ENCODE assay signal across 8 cellular contexts in the genomic region with DNA sequence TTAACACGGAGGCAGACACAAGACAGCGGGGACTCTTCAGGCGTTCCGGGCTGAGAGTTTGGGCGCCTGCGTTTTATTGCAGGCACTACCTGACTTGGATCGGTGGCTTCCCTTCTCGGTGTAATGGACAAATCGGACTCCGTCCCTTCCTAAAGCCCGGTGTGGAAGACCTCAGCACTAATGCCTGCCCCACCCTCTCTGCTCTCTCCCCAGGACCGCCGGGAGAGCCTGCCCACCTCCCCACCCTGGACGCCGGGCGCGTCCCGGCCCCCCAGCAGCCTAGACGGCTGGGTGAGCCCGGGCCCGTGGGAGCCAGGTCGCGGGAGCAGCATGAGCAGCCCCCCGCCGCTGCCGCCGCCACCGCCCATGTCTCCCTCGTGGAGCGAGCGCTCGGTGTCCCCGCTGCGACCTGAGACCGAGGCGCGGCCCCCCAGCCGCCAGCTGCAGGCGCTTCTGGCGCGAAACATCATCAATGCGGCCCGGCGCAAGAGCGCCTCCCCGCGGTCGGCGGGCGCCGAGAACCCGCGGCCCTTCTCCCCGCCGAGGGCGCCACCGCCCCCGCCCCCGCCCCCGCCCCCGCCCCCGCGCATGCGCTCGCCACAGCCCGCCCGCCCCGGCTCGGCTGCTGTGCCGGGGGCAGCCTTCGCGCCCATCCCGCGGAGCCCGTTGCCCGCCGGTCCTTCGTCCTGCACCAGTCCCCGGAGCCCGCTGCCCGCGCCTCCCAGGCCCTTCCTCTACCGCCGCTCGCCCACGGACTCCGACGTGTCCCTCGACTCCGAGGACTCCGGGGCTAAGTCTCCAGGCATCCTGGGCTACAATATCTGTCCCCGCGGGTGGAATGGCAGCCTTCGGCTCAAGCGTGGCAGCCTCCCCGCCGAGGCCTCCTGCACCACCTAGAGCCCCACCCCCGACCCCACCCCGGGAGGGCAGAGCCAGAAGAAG. TPM values are rescaled to one million over a fixed set of nuclear protein-coding genes. Genes with fewer than 3 reads are reported as not detected.
DNase-seq lines count a peak whose midpoint lies in the region; ATAC-seq and TF ChIP-seq lines count a peak whose summit lies in the region.

No MANE protein-coding gene starts in this region.

- H3K27me3 ChIP-seq in lung (ENCODE audit: control insufficient read depth, insufficient read depth) = no peaks in the 10 kb centered on the region

- POLR2A ChIA-PET in activated CD4-positive, alpha-beta T cell treated with anti-CD3 and anti-CD28 coated beads for 36 hours (lab: Charles Lee) = interaction anchor here (0.6 to 0.8 kb wide), 3 partner anchors 26 to 346 kb away, joined by 3 to 11 read pairs (median 3); no protein-coding TSS in a partner anchor

- H3K36me3 Mint-ChIP-seq in activated CD4-positive, alpha-beta T cell treated with anti-CD3 and anti-CD28 coated beads for 36 hours (ENCODE audit: low read depth) = no peaks in the 10 kb centered on the region

- intact Hi-C loops in activated CD4-positive, alpha-beta T cell treated with anti-CD3 and anti-CD28 coated beads for 36 hours (cut with DNase I, micrococcal nuclease) = loop anchor here (1.0 to 5.0 kb wide), 9 partner anchors 32 to 299 kb away; partner anchors contain the start of genes IRGM (in 1 of the 2) and TCOF1 (in 1 of the 2)

- no peaks in the 10 kb centered on the region for H3K9me3 ChIP-seq in lung (ENCODE audit: control insufficient read depth in 2 of 2, insufficient read depth in 1 of 2, low read length in 1 of 2)

- H3K9me3 Mint-ChIP-seq in activated CD4-positive, alpha-beta T cell treated with anti-CD3 and anti-CD28 coated beads for 36 hours (ENCODE audit: low read depth) = no peaks in the 10 kb centered on the region

- DNase-seq in NK-92 treated with Interleukin-12 subunit alpha and Interleukin-12 subunit beta, amount 100 ng/mL, for 24 hours (lab: John Stamatoyannopoulos, UW) = peak; percentile 49
- DNase-seq in NK-92 (lab: John Stamatoyannopoulos, UW; ENCODE audit: unreplicated experiment) = no peak
- peak; percentile 54 for DNase-seq in NCI-H2196 treated with DMSO at 0.1 percent for 48 hours (lab: John Stamatoyannopoulos, UW; ENCODE audit: unreplicated experiment)
- peak; percentile 82 for DNase-seq in activated CD4-positive, alpha-beta T cell treated with anti-CD3 and anti-CD28 coated beads for 36 hours
- DNase-seq in dermis blood vessel endothelial cell = peak; percentile 74
- peak; percentile 63 for DNase-seq in lung (ENCODE audit: low spot score)
- DNase-seq in stimulated activated CD8-positive, alpha-beta memory T cell treated with anti-CD3 and anti-CD28 coated beads, Interleukin-12 subunit alpha, Interleukin-12 subunit beta, amount 100 ng/mL, for 1 hour (ENCODE audit: low read depth) = peak; percentile 55

- TF ChIP-seq CTCF in lung (IDR thresholded peaks at IDR 0.05; ENCODE audit: control extremely low read depth, extremely low read depth) = peak; percentile 37

- peaks cover 0 to 4% of the 10 kb centered on the region in 2 donors for H3K36me3 ChIP-seq in lung (ENCODE audit: control insufficient read depth in 2 of 2, insufficient read depth in 2 of 2, low read length in 2 of 2)

- CTCF ChIA-PET in activated CD4-positive, alpha-beta T cell treated with anti-CD3 and anti-CD28 coated beads for 36 hours (lab: Charles Lee) = interaction anchor here (0.6 to 4.4 kb wide), 12 partner anchors 9 to 556 kb away, joined by 3 to 33 read pairs (median 4); partner anchors contain the start of genes IRGM and RBM22

- H3K4me1 ChIP-seq in lung (ENCODE audit: control insufficient read depth in 2 of 2, insufficient read depth in 2 of 2, low read length in 2 of 2) = peaks cover 0 to 7% of the 10 kb centered on the region in 2 donors

- peak overlapping the region; percentile 24 for H3K4me3 ChIP-seq in lung

- no peak overlapping the region for H3K27ac Mint-ChIP-seq in activated CD4-positive, alpha-beta T cell treated with anti-CD3 and anti-CD28 coated beads for 36 hours

- 3 to 4% methylated on average over 47 to 99 of the region's 99 CpGs for WGBS in lung, 2 donors

- no peaks in the 10 kb centered on the region for H3K27me3 Mint-ChIP-seq in activated CD4-positive, alpha-beta T cell treated with anti-CD3 and anti-CD28 coated beads for 36 hours

- H3K4me3 Mint-ChIP-seq in activated CD4-positive, alpha-beta T cell treated with anti-CD3 and anti-CD28 coated beads for 36 hours = peak overlapping the region; percentile 63

- ATAC-seq in HG03025 (IDR thresholded peaks at IDR 0.05; ENCODE audit: low FRiP score, unreplicated experiment) (peak; percentile 70), lung (ENCODE audit: insufficient read depth, low FRiP score) (peak; percentile 61)
- peak; percentile 82 for ATAC-seq in activated CD4-positive, alpha-beta T cell treated with anti-CD3 and anti-CD28 coated beads for 36 hours

- H3K4me1 Mint-ChIP-seq in activated CD4-positive, alpha-beta T cell treated with anti-CD3 and anti-CD28 coated beads for 36 hours = no peaks in the 10 kb centered on the region

- H3K27ac ChIP-seq in lung (ENCODE audit: low read depth in 1 of 2, low read length in 1 of 2) = peak overlapping the region; percentile 59 to 76

RNA-seq across cellular contexts. Expression of gene MYOZ3, which starts 4.6 kb away (rescaled TPM):
- under 1 TPM; 0.30 to 0.32 TPM for total RNA-seq in activated CD4-positive, alpha-beta T cell treated with anti-CD3 and anti-CD28 coated beads for 36 hours
- total RNA-seq in dermis blood vessel endothelial cell (0.17 and 0.37 TPM in 2 replicates), lung (1 to 10 TPM in 1 of 2 donors, under 1 TPM in 1; 0.55 to 2.4 TPM)
- under 1 TPM; 0.39 to 0.40 TPM for polyA plus RNA-seq in lung

RNA-seq across cellular contexts. Expression of gene SYNPO, which starts 16.0 kb away (rescaled TPM):
- under 1 TPM; 0.11 to 0.14 TPM for total RNA-seq in activated CD4-positive, alpha-beta T cell treated with anti-CD3 and anti-CD28 coated beads for 36 hours
- 14.6 and 19.1 TPM in 2 replicates for total RNA-seq in dermis blood vessel endothelial cell
- total RNA-seq in lung = 100 to 1,000 TPM in 1 of 2 donors, 10 to 100 TPM in 1; 10.3 to 111 TPM
- 10 to 100 TPM; 41.0 to 43.8 TPM for polyA plus RNA-seq in lung

RNA-seq across cellular contexts. Expression of gene RBM22, which starts 44.4 kb away (rescaled TPM):
- 10 to 100 TPM; 59.9 to 61.8 TPM for total RNA-seq in activated CD4-positive, alpha-beta T cell treated with anti-CD3 and anti-CD28 coated beads for 36 hours
- 31.3 and 35.9 TPM in 2 replicates for total RNA-seq in dermis blood vessel endothelial cell
- 10 to 100 TPM; 41.9 to 49.9 TPM for total RNA-seq in lung
- 10 to 100 TPM; 27.2 to 35.4 TPM for polyA plus RNA-seq in lung

Comparison
In these comparisons a context has a peak if more than half of its experiments do, and no peak if none do; other contexts are left out.
1. RNA of gene SYNPO, which starts 16.0 kb away (total RNA-seq): 10.3 to 111 TPM in lung and 14.6 to 19.1 TPM in dermis blood vessel endothelial cell; 0.11 to 0.14 TPM in activated CD4-positive, alpha-beta T cell treated with anti-CD3 and anti-CD28 coated beads for 36 hours; every median in the first group is over 4 times any median in the second.
2. Peak in every context shown above with its lines, with median percentiles within 50 percentile points of each other: ATAC-seq.